8 cellular contexts compared by ENCODE assay signal in the genomic region with DNA sequence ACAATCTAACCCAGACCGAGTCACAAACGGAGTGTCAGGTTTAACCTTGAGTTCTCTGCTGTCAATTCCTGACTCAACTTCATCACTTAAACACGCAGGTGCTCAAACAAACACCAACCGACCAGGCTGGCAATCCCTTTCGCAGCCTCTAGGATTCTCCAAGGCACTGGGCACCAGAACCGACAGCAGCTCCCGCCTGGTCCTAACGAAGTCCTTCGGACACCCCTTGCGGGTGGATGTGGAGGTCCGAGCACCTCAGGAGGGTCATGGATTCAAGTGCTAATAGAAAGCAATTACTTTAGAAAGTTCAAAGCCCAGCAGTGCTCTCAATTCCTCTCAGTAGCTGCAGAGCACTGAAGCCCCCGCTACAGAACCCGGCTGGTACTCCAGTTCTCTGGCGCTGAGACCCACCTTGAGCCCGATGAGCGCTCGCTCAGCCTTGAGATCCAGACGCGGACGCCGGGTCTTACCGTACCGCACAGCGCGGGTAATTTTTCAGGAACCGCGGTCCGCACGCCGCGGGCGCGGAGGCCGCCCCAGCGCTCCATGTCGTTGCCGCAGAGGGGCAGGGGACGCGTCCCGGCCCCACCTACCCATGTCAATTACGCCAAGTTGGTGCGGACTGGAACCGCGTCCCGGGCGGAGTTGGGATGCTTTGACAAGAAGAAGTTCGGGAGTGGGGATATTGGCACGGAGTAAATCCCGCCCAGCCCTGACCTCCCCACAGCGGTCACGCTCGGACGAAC. TPM values are rescaled to one million over a fixed set of nuclear protein-coding genes. Genes with fewer than 3 reads are reported as not detected.
DNase-seq lines count a peak whose midpoint lies in the region; ATAC-seq and TF ChIP-seq lines count a peak whose summit lies in the region.

No MANE protein-coding gene starts in this region.

- H3K27ac ChIP-seq in brain microvascular endothelial cell = peak overlapping the region; percentile 67
- H3K27ac ChIP-seq in iPS DF 6.9 (ENCODE audit: low read length) = no peak overlapping the region

- no peaks in the 10 kb centered on the region for H3K36me3 ChIP-seq in ES-I3 (ENCODE audit: insufficient read depth, low read length)
- no peaks in the 10 kb centered on the region for H3K36me3 ChIP-seq in brain microvascular endothelial cell (replicated peaks)
- H3K36me3 ChIP-seq in iPS DF 6.9 (ENCODE audit: control insufficient read depth, insufficient read depth, low read length) = no peaks in the 10 kb centered on the region
- H3K36me3 ChIP-seq in skeletal muscle satellite cell (ENCODE audit: insufficient read depth, low read length) = no peaks in the 10 kb centered on the region

- H3K4me1 ChIP-seq in ES-I3 (ENCODE audit: insufficient read depth, low read length) (peaks cover 5% of the 10 kb centered on the region; the same call in 1 of the 2 replicates), iPS DF 6.9 (ENCODE audit: control insufficient read depth, insufficient read depth, low read length) (peaks cover 5% of the 10 kb centered on the region; the same call in 1 of the 2 replicates), skeletal muscle satellite cell (ENCODE audit: control insufficient read depth, insufficient read depth, low read length) (peaks cover 41% of the 10 kb centered on the region)

- H3K4me1 Mint-ChIP-seq in HFFc6 (ENCODE audit: low read depth) = peaks cover 52% of the 10 kb centered on the region

- ATAC-seq in GM18519 (IDR thresholded peaks at IDR 0.05; ENCODE audit: low FRiP score, unreplicated experiment) = no peak

- TF ChIP-seq CTCF in HFFc6 (IDR thresholded peaks at IDR 0.05) (peak; percentile 72), brain microvascular endothelial cell (IDR thresholded peaks at IDR 0.05; ENCODE audit: low read depth, low read length, missing control alignments) (peak; percentile 63)

- peak overlapping the region; percentile 87 for H3K4me3 Mint-ChIP-seq in HFFc6

- in situ Hi-C loops in brain microvascular endothelial cell (cut with HindIII; ENCODE audit: low pct_ligation_motif_present, low sequenced_read_pairs) = no loop called here

- no CpG with 5 or more reads among the region's 53 CpGs for WGBS in iPS DF 6.9 (ENCODE audit: insufficient coverage, insufficient read length)

- DNase-seq in HFFc6 = peak; percentile 73
- DNase-seq in NCI-H1092 treated with DMSO at 0.1 percent for 48 hours (lab: John Stamatoyannopoulos, UW) = peak; percentile 71
- peak; percentile 22 for DNase-seq in T-helper 9 cell
- peak; percentile 59 for DNase-seq in brain microvascular endothelial cell
- no peak for DNase-seq in iPS DF 6.9 (ENCODE audit: low read depth, low spot score)

- peak overlapping the region; percentile 61 for H3K27ac Mint-ChIP-seq in HFFc6

- H3K9me3 ChIP-seq in ES-I3 (ENCODE audit: control insufficient read depth, insufficient read depth, low read length) (no peaks in the 10 kb centered on the region), iPS DF 6.9 (ENCODE audit: control insufficient read depth, insufficient read depth, low read length) (no peaks in the 10 kb centered on the region), skeletal muscle satellite cell (replicated peaks; ENCODE audit: low read length) (no peaks in the 10 kb centered on the region)

- H3K4me3 ChIP-seq in brain microvascular endothelial cell (ENCODE audit: low read depth, low read length) = peak overlapping the region; percentile 84
- peak overlapping the region; percentile 88 for H3K4me3 ChIP-seq in iPS DF 6.9 (ENCODE audit: low read length)
- H3K4me3 ChIP-seq in skeletal muscle satellite cell (ENCODE audit: low read length) = peak overlapping the region; percentile 99

- H3K36me3 Mint-ChIP-seq in HFFc6 (ENCODE audit: low read depth) = no peaks in the 10 kb centered on the region

- peak overlapping the region; percentile 84 for H3K9ac ChIP-seq in ES-I3 (ENCODE audit: low read depth, low read length)
- peak overlapping the region; percentile 86 for H3K9ac ChIP-seq in skeletal muscle satellite cell (ENCODE audit: low read depth, low read length)

- no peaks in the 10 kb centered on the region for H3K27me3 ChIP-seq in brain microvascular endothelial cell (replicated peaks)
- peaks cover 4% of the 10 kb centered on the region; the same call in 1 of the 2 replicates for H3K27me3 ChIP-seq in iPS DF 6.9 (ENCODE audit: control insufficient read depth, insufficient read depth, low read length)
- no peaks in the 10 kb centered on the region for H3K27me3 ChIP-seq in skeletal muscle satellite cell (ENCODE audit: control insufficient read depth, insufficient read depth, low read length)

- peak overlapping the region; percentile 98 for H3K4me2 ChIP-seq in skeletal muscle satellite cell (ENCODE audit: low read length)

- no peaks in the 10 kb centered on the region for H3K9me3 Mint-ChIP-seq in HFFc6

- H3K27me3 Mint-ChIP-seq in HFFc6 (ENCODE audit: insufficient read depth) = no peaks in the 10 kb centered on the region

RNA-seq across cellular contexts. Expression of gene MARCHF3, which starts 0.7 kb away (rescaled TPM):
- 10 to 100 TPM; 12.3 to 17.8 (median 13.3) TPM for total RNA-seq in HFFc6 (2021; fragmentation: NEBNext Ultra II Directional; extraction: Animal tissue kit (Norgen Biotek cat#: 25700))
- 7.2 and 8.6 TPM in 2 replicates for total RNA-seq in skeletal muscle satellite cell (2012; rRNA removed)

RNA-seq across cellular contexts. Expression of gene C5orf63, which starts 43.6 kb away (rescaled TPM):
- total RNA-seq in HFFc6 (2021; fragmentation: NEBNext Ultra II Directional; extraction: Animal tissue kit (Norgen Biotek cat#: 25700)) = 1 to 10 TPM in 2 of 6 experiments, under 1 TPM in 4; 0.41 to 3.8 (median 0.71) TPM
- total RNA-seq in skeletal muscle satellite cell (2012; rRNA removed) = 1.5 and 2.0 TPM in 2 replicates
